In the genomic region with DNA sequence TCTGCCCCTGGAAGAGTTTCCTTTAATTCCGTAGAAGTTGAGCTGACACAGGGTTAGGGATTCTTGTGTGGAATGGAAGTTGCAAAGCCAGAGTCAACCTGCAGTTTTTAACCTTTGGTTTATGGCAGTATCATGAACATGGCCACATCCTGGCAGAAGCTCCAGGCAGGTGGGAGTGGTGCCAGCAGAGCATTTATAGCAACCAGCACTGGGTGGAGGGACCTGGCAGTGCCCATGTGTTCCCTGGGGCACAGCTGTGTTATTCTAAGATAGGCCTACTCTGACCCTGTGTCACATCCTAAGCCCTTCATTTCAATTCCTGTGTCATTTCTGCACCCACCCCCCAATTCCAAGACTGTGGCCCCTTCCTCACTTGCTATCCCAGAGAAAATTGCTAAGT, we compare ENCODE assay signal across 17 cellular contexts. TPM values are rescaled to one million over a fixed set of nuclear protein-coding genes. Genes with fewer than 3 reads are reported as not detected.
DNase-seq lines count a peak whose midpoint lies in the region; FAIRE-seq and TF ChIP-seq lines count a peak whose summit lies in the region.
"Had no signal": no experiment of that assay in that cellular context is flagged by ENCODE, and none has a peak within 500 bp of the region (broad histone marks: within the 10 kb centered on the region; RNA-seq: fewer than 3 reads in every experiment).

No MANE protein-coding gene starts in this region.

- intact Hi-C loops in left ventricle myocardium inferior (cut with micrococcal nuclease), result no loop called here

- peak in 1 of 6 experiments; percentile 24 for TF ChIP-seq CTCF in Peyer's patch (IDR thresholded peaks at IDR 0.05)
- no peak for TF ChIP-seq CTCF in left ventricle myocardium inferior (IDR thresholded peaks at IDR 0.05; ENCODE audit: borderline replicate concordance)

- H3K4me1 ChIP-seq in Peyer's patch, result peaks cover 0 to 12% (median 0%) of the 10 kb centered on the region in 4 donors
- H3K4me1 ChIP-seq in left ventricle myocardium inferior, result peaks cover 18% of the 10 kb centered on the region
- no peaks in the 10 kb centered on the region for H3K4me1 ChIP-seq in small intestine (ENCODE audit: control insufficient read depth in 2 of 2, insufficient read depth in 1 of 2, low read depth in 1 of 2, low read length in 1 of 2)
- H3K4me1 ChIP-seq: HAP-1 had no signal

- H3K27me3 ChIP-seq in Peyer's patch (no peaks in the 10 kb centered on the region), left ventricle myocardium inferior (ENCODE audit: low read depth) (no peaks in the 10 kb centered on the region), small intestine (ENCODE audit: control insufficient read depth in 2 of 2, insufficient read depth in 2 of 2, low read length in 2 of 2) (no peaks in the 10 kb centered on the region)
- H3K27me3 ChIP-seq: BLaER1 treated with 17β-estradiol and CSF1 and Interleukin-3, amounts not matched to agents 10 nM and 100 nM had no signal

- H3K27ac ChIP-seq in Peyer's patch, result no peak overlapping the region
- H3K27ac ChIP-seq in left ventricle myocardium inferior (replicated peaks), result no peak overlapping the region
- no peak overlapping the region for H3K27ac ChIP-seq in small intestine (ENCODE audit: low read depth in 1 of 2, low read length in 1 of 2)
- H3K27ac ChIP-seq: BLaER1 treated with 17β-estradiol and CSF1 and Interleukin-3, amounts not matched to agents 10 nM and 100 nM had no signal

- H3K36me3 ChIP-seq in Peyer's patch (no peaks in the 10 kb centered on the region), left ventricle myocardium inferior (no peaks in the 10 kb centered on the region), small intestine (ENCODE audit: control insufficient read depth in 2 of 2, insufficient read depth in 2 of 2, low read length in 2 of 2) (no peaks in the 10 kb centered on the region)
- H3K36me3 ChIP-seq: HAP-1 had no signal

- H3K9me3 ChIP-seq in Peyer's patch, result no peaks in the 10 kb centered on the region
- H3K9me3 ChIP-seq in left ventricle myocardium inferior (replicated peaks), result no peaks in the 10 kb centered on the region
- H3K9me3 ChIP-seq in small intestine (ENCODE audit: control insufficient read depth, low read depth), result no peaks in the 10 kb centered on the region
- H3K9me3 ChIP-seq: HAP-1 had no signal

- whole genome bisulfite sequencing in small intestine, 3 donors, result 24 to 68% (median 36%) methylated on average over 1 of the region's 1 CpG

- TF ChIP-seq POLR2A in Peyer's patch (IDR thresholded peaks at IDR 0.05), result no peak

- DNase-seq in activated CD8-positive, alpha-beta memory T cell treated with anti-CD3 and anti-CD28 coated beads, Interleukin-2, amount 50 U/mL, for 48 hours, result peak; percentile 25
- no peak for DNase-seq in activated CD8-positive, alpha-beta memory T cell treated with anti-CD3 and anti-CD28 coated beads for 24 hours
- DNase-seq in Peyer's patch (peak in 2 of 3 donors; percentile 86 to 90), left ventricle myocardium inferior (peak; percentile 74), small intestine (peak; percentile 79), HCEC 1CT (no peak), SKM-1 (lab: John Stamatoyannopoulos, UW; ENCODE audit: unreplicated experiment) (no peak), NOMO-1 treated with DMSO at 0.1 percent for 48 hours (lab: John Stamatoyannopoulos, UW; ENCODE audit: unreplicated experiment) (no peak)
- DNase-seq: Kasumi-1, NCI-H1417 treated with DMSO at 0.1 percent for 48 hours, NCI-H2081 treated with DMSO at 0.1 percent for 48 hours, NCI-H226 had no signal

- H3K4me3 ChIP-seq in Peyer's patch, result no peak overlapping the region
- no peak overlapping the region for H3K4me3 ChIP-seq in left ventricle myocardium inferior
- H3K4me3 ChIP-seq in small intestine (ENCODE audit: low read depth in 1 of 2, low read length in 2 of 2), result no peak overlapping the region
- H3K4me3 ChIP-seq: BLaER1 treated with 17β-estradiol and CSF1 and Interleukin-3, amounts not matched to agents 10 nM and 100 nM; HAP-1 had no signal

- FAIRE-seq in small intestine (lab: Jason Lieb, UNC), result no peak
- FAIRE-seq: G401.6, GM12891 had no signal

RNA-seq across cellular contexts. Expression of a gene that starts 26.1 kb away (rescaled TPM):
- total RNA-seq in Peyer's patch, result 10 to 100 TPM in 1 of 4 donors, 1 to 10 TPM in 3; 1.7 to 11.6 (median 2.3) TPM
- total RNA-seq in left ventricle myocardium inferior, result 0.05 TPM
- under 1 TPM; under 0.01 to 0.40 (median 0.27) TPM for polyA plus RNA-seq in small intestine
- total RNA-seq: A172 had no signal

Comparison
In these comparisons a context has a peak if more than half of its experiments do, and no peak if none do; other contexts are left out.
1. DNase-seq: peak in activated CD8-positive, alpha-beta memory T cell treated with anti-CD3 and anti-CD28 coated beads, Interleukin-2, amount 50 U/mL, for 48 hours (single experiment), Peyer's patch (2 of 3), left ventricle myocardium inferior (single experiment) and small intestine (single experiment); none in activated CD8-positive, alpha-beta memory T cell treated with anti-CD3 and anti-CD28 coated beads for 24 hours (single experiment), HCEC 1CT (single experiment), SKM-1 (single experiment) and NOMO-1 treated with DMSO at 0.1 percent for 48 hours (single experiment).